27 cellular contexts compared by ENCODE assay signal in genomic region chr6:71280701-71281100, GRCh38.
"Had no signal": no experiment of that assay in that cellular context is flagged by ENCODE, and none has a peak within 500 bp of the region (broad histone marks: within the 10 kb centered on the region; RNA-seq: fewer than 3 reads in every experiment).

No MANE protein-coding gene starts in this region.

- H3K4me1 ChIP-seq: stomach, thyroid gland, transverse colon, upper lobe of left lung, upper lobe of right lung, uterus, vagina had no signal

- ATAC-seq: stimulated activated effector memory CD8-positive, alpha-beta T cell treated with anti-CD3 and anti-CD28 coated beads, Interleukin-12 subunit alpha, Interleukin-12 subunit beta, amount 100 ng/mL, for 72 hours; stimulated activated memory B cell treated with anti-CD40 and anti-IgM and Interleukin-4, amounts not matched to agents 10 μg/mL and 1 μg/mL and 100 μg/mL, for 72 hours; stimulated activated naive B cell treated with anti-CD40 and anti-IgM and Interleukin-4, amounts not matched to agents 10 μg/mL and 1 μg/mL and 100 μg/mL, for 72 hours; stimulated activated naive CD8-positive, alpha-beta T cell treated with anti-CD3 and anti-CD28 coated beads, Interleukin-15, Interleukin-2, amounts not matched to agents 100 U/mL and 50 U/mL, for 24 hours; upper lobe of right lung had no signal

- FAIRE-seq: urothelium cell line had no signal

- H3K36me3 ChIP-seq: stomach, suprapubic skin, thoracic aorta, thyroid gland, tibial artery, tibial nerve, transverse colon, upper lobe of left lung, upper lobe of right lung, uterus, vagina had no signal

- H3K27me3 ChIP-seq: stomach, suprapubic skin, testis, thyroid gland, tibial artery, tibial nerve, transverse colon, upper lobe of left lung, upper lobe of right lung, uterus, vagina had no signal

- DNase-seq: stimulated activated CD4-positive, alpha-beta T cell treated with anti-CD3 and anti-CD28 coated beads, Interleukin-2, amount 100 ng/mL, for 48 hours; stimulated activated CD4-positive, alpha-beta T cell treated with anti-CD3 and anti-CD28 coated beads, Interleukin-4, amount 100 ng/mL, for 1 hour; stimulated activated CD4-positive, alpha-beta T cell treated with anti-CD3 and anti-CD28 coated beads, Interleukin-4, amount 100 ng/mL, for 24 hours; stimulated activated CD4-positive, alpha-beta T cell treated with anti-CD3 and anti-CD28 coated beads, Interleukin-4, amount 100 ng/mL, for 4 hours; stimulated activated CD8-positive, alpha-beta memory T cell treated with anti-CD3 and anti-CD28 coated beads, Interleukin-4, amount 100 ng/mL, for 48 hours; stimulated activated naive B cell treated with anti-CD40 and anti-IgM and Interleukin-4, amounts not matched to agents 10 μg/mL and 1 μg/mL and 100 μg/mL, for 72 hours; stimulated activated naive CD4-positive, alpha-beta T cell; stimulated activated naive CD4-positive, alpha-beta T cell treated with Interleukin-2 at 50 U/mL for 16 hours; stimulated activated naive CD8-positive, alpha-beta T cell treated with anti-CD3 and anti-CD28 coated beads, Interleukin-15, amount 100 ng/mL, for 72 hours; stimulated activated naive CD8-positive, alpha-beta T cell treated with anti-CD3 and anti-CD28 coated beads, Interleukin-15, Interleukin-2, amounts not matched to agents 100 U/mL and 50 U/mL, for 24 hours; stomach; substantia nigra; testis; thyroid gland; tibial artery; transverse colon; trophoblast cell; upper lobe of left lung; upper lobe of right lung; uterus had no signal

- H3K9me3 ChIP-seq: stomach, suprapubic skin, testis, thoracic aorta, thyroid gland, tibial artery, tibial nerve, transverse colon, upper lobe of left lung, upper lobe of right lung, uterus, vagina had no signal

- H3K4me3 ChIP-seq: stomach, suprapubic skin, testis, thoracic aorta, thyroid gland, tibial artery, tibial nerve, transverse colon, upper lobe of left lung, upper lobe of right lung, uterus, vagina had no signal

- H3K27ac ChIP-seq: stomach, suprapubic skin, testis, thoracic aorta, thyroid gland, tibial artery, tibial nerve, transverse colon, upper lobe of left lung, upper lobe of right lung, uterus, vagina had no signal
